Comparison of ENCODE assay signal across 11 cellular contexts in genomic region chr1:24503870-24504523, GRCh38. TPM values are rescaled to one million over a fixed set of nuclear protein-coding genes. Genes with fewer than 3 reads are reported as not detected.
DNase-seq lines count a peak whose midpoint lies in the region; ATAC-seq, FAIRE-seq and TF ChIP-seq lines count a peak whose summit lies in the region.
"Had no signal": no experiment of that assay in that cellular context is flagged by ENCODE, and none has a peak within 500 bp of the region (broad histone marks: within the 10 kb centered on the region; RNA-seq: fewer than 3 reads in every experiment).

No MANE protein-coding gene starts in this region.

- no peaks in the 10 kb centered on the region for H3K27me3 Mint-ChIP-seq in T-helper 1 cell treated with Interleukin-12 subunit alpha and Interleukin-12 subunit beta and Interleukin-4 antibody, amounts not matched to agents 30 μg/mL and 1 μg/mL, for 36 hours (ENCODE audit: low read depth)
- H3K27me3 Mint-ChIP-seq in activated T-cell treated with anti-CD3 and anti-CD28 coated beads, Interleukin-2, amount 50 U/mL, for 72 hours (ENCODE audit: low read depth): no peaks in the 10 kb centered on the region

- H3K36me3 ChIP-seq in subcutaneous abdominal adipose tissue (ENCODE audit: control insufficient read depth in 5 of 5, insufficient read depth in 5 of 5, low read length in 5 of 5): no peaks in the 10 kb centered on the region

- H3K9ac ChIP-seq in subcutaneous abdominal adipose tissue (ENCODE audit: low read length in 5 of 5): no peak overlapping the region

- H3K4me1 ChIP-seq in subcutaneous abdominal adipose tissue (ENCODE audit: control insufficient read depth in 5 of 5, insufficient read depth in 5 of 5, low read length in 5 of 5): peaks cover 1 to 20% (median 18%) of the 10 kb centered on the region in 5 donors

- H3K4me3 ChIP-seq in iPS-18c (ENCODE audit: insufficient read depth, low read depth, low read length): peak overlapping the region; percentile 69
- peak overlapping the region in 3 of 5 donors; percentile 68 to 82 (median 70) for H3K4me3 ChIP-seq in subcutaneous abdominal adipose tissue (ENCODE audit: low read depth in 1 of 5, low read length in 5 of 5)

- H3K4me1 Mint-ChIP-seq in T-helper 1 cell treated with Interleukin-12 subunit alpha and Interleukin-12 subunit beta and Interleukin-4 antibody, amounts not matched to agents 30 μg/mL and 1 μg/mL, for 36 hours (ENCODE audit: low read depth): peaks cover 68% of the 10 kb centered on the region
- peaks cover 62% of the 10 kb centered on the region for H3K4me1 Mint-ChIP-seq in activated T-cell treated with anti-CD3 and anti-CD28 coated beads, Interleukin-2, amount 50 U/mL, for 72 hours (ENCODE audit: low read depth)

- H3K9me3 ChIP-seq in iPS-18c (ENCODE audit: control insufficient read depth, insufficient read depth, low read length) (no peaks in the 10 kb centered on the region), subcutaneous abdominal adipose tissue (ENCODE audit: control insufficient read depth in 5 of 5, low read length in 5 of 5) (no peaks in the 10 kb centered on the region)

- peaks cover 0 to 3% (median 0%) of the 10 kb centered on the region in 5 donors for H3K27me3 ChIP-seq in subcutaneous abdominal adipose tissue (ENCODE audit: control insufficient read depth in 5 of 5, insufficient read depth in 4 of 5, low read length in 5 of 5)

- peak overlapping the region; percentile 95 for H3K27ac Mint-ChIP-seq in T-helper 1 cell treated with Interleukin-12 subunit alpha and Interleukin-12 subunit beta and Interleukin-4 antibody, amounts not matched to agents 30 μg/mL and 1 μg/mL, for 36 hours
- peak overlapping the region; percentile 91 for H3K27ac Mint-ChIP-seq in activated T-cell treated with anti-CD3 and anti-CD28 coated beads, Interleukin-2, amount 50 U/mL, for 72 hours

- no peaks in the 10 kb centered on the region for H3K9me3 Mint-ChIP-seq in T-helper 1 cell treated with Interleukin-12 subunit alpha and Interleukin-12 subunit beta and Interleukin-4 antibody, amounts not matched to agents 30 μg/mL and 1 μg/mL, for 36 hours
- peaks cover 0 to 2% of the 10 kb centered on the region in 2 donors for H3K9me3 Mint-ChIP-seq in activated T-cell treated with anti-CD3 and anti-CD28 coated beads, Interleukin-2, amount 50 U/mL, for 72 hours

- H3K4me3 Mint-ChIP-seq in T-helper 1 cell treated with Interleukin-12 subunit alpha and Interleukin-12 subunit beta and Interleukin-4 antibody, amounts not matched to agents 30 μg/mL and 1 μg/mL, for 36 hours: peak overlapping the region; percentile 96
- H3K4me3 Mint-ChIP-seq in activated T-cell treated with anti-CD3 and anti-CD28 coated beads, Interleukin-2, amount 50 U/mL, for 72 hours: peak overlapping the region; percentile 93

- H3K27ac ChIP-seq in subcutaneous abdominal adipose tissue (ENCODE audit: low read depth, low read length): no peak overlapping the region

- no peak for FAIRE-seq in GM12891 (lab: Jason Lieb, UNC)

- DNase-seq in T-helper 1 cell (no peak), GM12891 (ENCODE audit: insufficient read length, low spot score) (no peak), NCI-H146 treated with DMSO at 0.1 percent for 48 hours (lab: John Stamatoyannopoulos, UW; ENCODE audit: unreplicated experiment) (no peak)
- no peak for DNase-seq in activated T-cell treated with anti-CD3 and anti-CD28 coated beads, Interleukin-2, amount 50 U/mL, for 72 hours
- DNase-seq: activated gamma-delta T cell, NCI-H1092 had no signal

- H3K36me3 Mint-ChIP-seq in T-helper 1 cell treated with Interleukin-12 subunit alpha and Interleukin-12 subunit beta and Interleukin-4 antibody, amounts not matched to agents 30 μg/mL and 1 μg/mL, for 36 hours (ENCODE audit: low read depth): peaks cover 30% of the 10 kb centered on the region
- H3K36me3 Mint-ChIP-seq in activated T-cell treated with anti-CD3 and anti-CD28 coated beads, Interleukin-2, amount 50 U/mL, for 72 hours (ENCODE audit: insufficient read depth in 2 of 2): peaks cover 6 to 32% of the 10 kb centered on the region in 2 donors

- ATAC-seq in activated T-cell treated with anti-CD3 and anti-CD28 coated beads, Interleukin-2, amount 50 U/mL, for 72 hours (replicated peaks in 1 of 2): no peak
- no peak for ATAC-seq in GM19395 (IDR thresholded peaks at IDR 0.05; ENCODE audit: unreplicated experiment)

- TF ChIP-seq POLR2A in GM12891 (IDR thresholded peaks at IDR 0.05; ENCODE audit: low read depth, low read length): no peak

TF ChIP-seq in GM12891, 5 proteins besides CTCF, POLR2A, EP300 and RAD21:
- TF ChIP-seq POLR2AphosphoS5 (IDR thresholded peaks at IDR 0.05; ENCODE audit: low read depth, low read length) (no peak), PAX5 (IDR thresholded peaks at IDR 0.05; ENCODE audit: insufficient read depth, low read length, severe bottlenecking) (no peak), POU2F2 (IDR thresholded peaks at IDR 0.05; ENCODE audit: low read depth, low read length) (no peak), TAF1 (IDR thresholded peaks at IDR 0.05; ENCODE audit: low read depth, low read length) (no peak), SPI1 (IDR thresholded peaks at IDR 0.05; ENCODE audit: low read depth, low read length) (no peak)
TF ChIP-seq in GM12891: peak in this region for 0.

RNA-seq across cellular contexts. Expression of gene RCAN3, which starts 1.4 kb away (rescaled TPM):
- total RNA-seq in activated T-cell treated with anti-CD3 and anti-CD28 coated beads, Interleukin-2, amount 50 U/mL, for 72 hours: 100 to 1,000 TPM; 103 to 151 TPM
- 0.71 TPM for polyA plus RNA-seq in GM12891 (2012; ENCODE audit: low read depth, missing spikeins)

RNA-seq across cellular contexts. Expression of gene NCMAP, which starts 51.9 kb away (rescaled TPM):
- total RNA-seq in activated T-cell treated with anti-CD3 and anti-CD28 coated beads, Interleukin-2, amount 50 U/mL, for 72 hours: 1 to 10 TPM in 1 of 2 donors, under 1 TPM in 1; 0.76 to 1.3 TPM
- not detected for polyA plus RNA-seq in GM12891 (2012; ENCODE audit: low read depth, missing spikeins)
- total RNA-seq: lung microvascular endothelial cell had no signal
